In the genomic region with DNA sequence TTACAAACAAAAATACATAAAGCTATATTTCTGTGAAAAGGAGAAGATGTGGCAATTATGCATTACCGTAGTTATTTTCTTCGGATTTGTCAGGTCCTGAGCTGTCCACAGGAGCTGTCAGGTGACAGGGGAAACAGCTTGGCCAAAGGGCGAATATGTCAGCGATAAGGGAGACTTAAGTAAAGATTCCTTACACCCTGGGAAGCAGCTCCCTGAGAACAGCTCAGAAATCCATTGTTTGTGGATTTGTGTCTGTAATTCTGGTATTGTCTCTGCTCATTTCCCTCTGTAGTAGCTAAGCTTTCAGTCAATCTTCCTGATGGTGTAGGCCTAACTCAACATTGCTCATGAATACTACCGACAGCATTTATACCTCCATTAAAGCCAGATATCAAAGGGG, we compare ENCODE assay signal across 31 cellular contexts. TPM values are rescaled to one million over a fixed set of nuclear protein-coding genes. Genes with fewer than 3 reads are reported as not detected.
A peak's percentile ranks its signal among the peaks of the same experiment; 100 is the strongest.
DNase-seq lines count a peak whose midpoint lies in the region; ATAC-seq and TF ChIP-seq lines count a peak whose summit lies in the region.
"Had no signal": no experiment of that assay in that cellular context is flagged by ENCODE, and none has a peak within 500 bp of the region (broad histone marks: within the 10 kb centered on the region; RNA-seq: fewer than 3 reads in every experiment).

No MANE protein-coding gene starts in this region.

- peak overlapping the region; percentile 36 for H3K27ac Mint-ChIP-seq in glutamatergic neuron (ENCODE audit: unreplicated experiment)
- H3K27ac Mint-ChIP-seq: activated CD4-positive, alpha-beta T cell treated with anti-CD3 and anti-CD28 coated beads for 36 hours; activated CD8-positive, alpha-beta memory T cell treated with anti-CD3 and anti-CD28 coated beads, Interleukin-2, amount 10 ng/mL, durations not matched to agents 7 days and 5 days; activated naive CD4-positive, alpha-beta T cell treated with anti-CD3 and anti-CD28 coated beads, Interleukin-2, amount 50 U/mL, for 24 hours; mesothelial cell of epicardium; progenitor cell of endocrine pancreas; stimulated activated naive B cell treated with anti-CD40 and anti-IgM and Interleukin-4, amounts not matched to agents 10 μg/mL and 1 μg/mL and 100 μg/mL, for 72 hours had no signal

- H3K4me1 ChIP-seq in right atrium auricular region (peaks cover 0 to 63% of the 10 kb centered on the region in 2 donors), parathyroid adenoma (no peaks in the 10 kb centered on the region)
- H3K4me1 ChIP-seq: foreskin keratinocyte had no signal

- no peaks in the 10 kb centered on the region for H3K36me3 ChIP-seq in right atrium auricular region
- H3K36me3 ChIP-seq in parathyroid adenoma (ENCODE audit: control insufficient read depth, insufficient read depth, low read length): no peaks in the 10 kb centered on the region
- H3K36me3 ChIP-seq: tibial artery had no signal

- H3K9ac ChIP-seq in parathyroid adenoma: no peak overlapping the region
- H3K9ac ChIP-seq: GM23248 had no signal

- no peaks in the 10 kb centered on the region for H3K79me2 ChIP-seq in parathyroid adenoma

- no peak overlapping the region for H3K4me3 Mint-ChIP-seq in glutamatergic neuron (ENCODE audit: unreplicated experiment)
- H3K4me3 Mint-ChIP-seq: activated CD4-positive, alpha-beta T cell treated with anti-CD3 and anti-CD28 coated beads for 36 hours; activated CD8-positive, alpha-beta memory T cell treated with anti-CD3 and anti-CD28 coated beads, Interleukin-2, amount 10 ng/mL, durations not matched to agents 7 days and 5 days; activated naive CD4-positive, alpha-beta T cell treated with anti-CD3 and anti-CD28 coated beads, Interleukin-2, amount 50 U/mL, for 24 hours; central memory CD8-positive, alpha-beta T cell; mesothelial cell of epicardium; neural crest cell; stimulated activated naive B cell treated with anti-CD40 and anti-IgM and Interleukin-4, amounts not matched to agents 10 μg/mL and 1 μg/mL and 100 μg/mL, for 72 hours had no signal

- no peaks in the 10 kb centered on the region for H3K27me3 ChIP-seq in right atrium auricular region
- H3K27me3 ChIP-seq in parathyroid adenoma (ENCODE audit: control insufficient read depth, insufficient read depth, low read length): no peaks in the 10 kb centered on the region
- H3K27me3 ChIP-seq: tibial artery had no signal

- H2AFZ ChIP-seq in parathyroid adenoma: no peak overlapping the region
- H2AFZ ChIP-seq: GM23248 had no signal

- no peak for ATAC-seq in left ventricle myocardium superior
- no peak for ATAC-seq in stimulated activated naive CD8-positive, alpha-beta T cell treated with anti-CD3 and anti-CD28 coated beads, Interleukin-15, Interleukin-2, amounts not matched to agents 100 U/mL and 50 U/mL, for 24 hours
- ATAC-seq: activated CD4-positive, alpha-beta T cell treated with anti-CD3 and anti-CD28 coated beads for 36 hours; activated CD8-positive, alpha-beta memory T cell treated with anti-CD3 and anti-CD28 coated beads, Interleukin-2, amount 10 ng/mL, durations not matched to agents 7 days and 5 days; foreskin keratinocyte; stimulated activated naive B cell treated with anti-CD40 and anti-IgM and Interleukin-4, amounts not matched to agents 10 μg/mL and 1 μg/mL and 100 μg/mL, for 72 hours had no signal

- peak overlapping the region; percentile 48 to 52 for H3K27ac ChIP-seq in right atrium auricular region
- peak overlapping the region; percentile 29 for H3K27ac ChIP-seq in parathyroid adenoma
- H3K27ac ChIP-seq: foreskin keratinocyte, GM23248, tibial artery had no signal

- H3K4me2 ChIP-seq in parathyroid adenoma (ENCODE audit: low read length): no peak overlapping the region

- intact Hi-C loops in left ventricle myocardium superior (cut with micrococcal nuclease): no loop called here

- H3K4me3 ChIP-seq in right atrium auricular region (no peak overlapping the region), parathyroid adenoma (ENCODE audit: low read depth, low read length) (no peak overlapping the region)
- H3K4me3 ChIP-seq: dorsolateral prefrontal cortex, GM23248, skin epidermis, tibial artery had no signal

- H3K9me3 ChIP-seq in right atrium auricular region (no peaks in the 10 kb centered on the region), parathyroid adenoma (ENCODE audit: control insufficient read depth, low read length) (no peaks in the 10 kb centered on the region)
- H3K9me3 ChIP-seq: tibial artery had no signal

- no peak for DNase-seq in right atrium auricular region (ENCODE audit: low spot score)
- DNase-seq in left ventricle myocardium superior: no peak
- no peak for DNase-seq in glutamatergic neuron
- no peak for DNase-seq in NCI-H2227 treated with DMSO at 0.1 percent for 48 hours (lab: John Stamatoyannopoulos, UW)
- no peak for DNase-seq in activated naive CD4-positive, alpha-beta T cell treated with anti-CD3 and anti-CD28 coated beads, Interleukin-2, amount 50 U/mL, for 16 hours
- DNase-seq in NCI-H1092 (lab: John Stamatoyannopoulos, UW): no peak
- DNase-seq in stimulated activated naive CD8-positive, alpha-beta T cell treated with anti-CD3 and anti-CD28 coated beads, Interleukin-15, Interleukin-2, amounts not matched to agents 100 U/mL and 50 U/mL, for 24 hours: no peak
- DNase-seq: activated CD4-positive, alpha-beta T cell treated with anti-CD3 and anti-CD28 coated beads for 36 hours; activated CD8-positive, alpha-beta memory T cell treated with anti-CD3 and anti-CD28 coated beads, Interleukin-2, amount 10 ng/mL, durations not matched to agents 7 days and 5 days; aorta; C1 segment of cervical spinal cord; dorsolateral prefrontal cortex; foreskin keratinocyte; GM23248; NCI-H1048; NCI-H1930; NCI-H345; NCI-H774; OCI-M1; SHP77; stimulated activated naive B cell treated with anti-CD40 and anti-IgM and Interleukin-4, amounts not matched to agents 10 μg/mL and 1 μg/mL and 100 μg/mL, for 72 hours; tibial artery had no signal

- peaks cover 2% of the 10 kb centered on the region for H3K9me3 Mint-ChIP-seq in glutamatergic neuron (ENCODE audit: unreplicated experiment)
- H3K9me3 Mint-ChIP-seq: activated naive CD4-positive, alpha-beta T cell treated with anti-CD3 and anti-CD28 coated beads, Interleukin-2, amount 50 U/mL, for 24 hours; central memory CD8-positive, alpha-beta T cell; mesothelial cell of epicardium; neural crest cell; stimulated activated naive B cell treated with anti-CD40 and anti-IgM and Interleukin-4, amounts not matched to agents 10 μg/mL and 1 μg/mL and 100 μg/mL, for 72 hours had no signal

- no peaks in the 10 kb centered on the region for H3K36me3 Mint-ChIP-seq in glutamatergic neuron (ENCODE audit: unreplicated experiment)
- H3K36me3 Mint-ChIP-seq: activated CD8-positive, alpha-beta memory T cell treated with anti-CD3 and anti-CD28 coated beads, Interleukin-2, amount 10 ng/mL, durations not matched to agents 7 days and 5 days; activated naive CD4-positive, alpha-beta T cell treated with anti-CD3 and anti-CD28 coated beads, Interleukin-2, amount 50 U/mL, for 24 hours; mesothelial cell of epicardium; stimulated activated naive B cell treated with anti-CD40 and anti-IgM and Interleukin-4, amounts not matched to agents 10 μg/mL and 1 μg/mL and 100 μg/mL, for 72 hours had no signal

- H3K4me1 Mint-ChIP-seq in glutamatergic neuron (ENCODE audit: low read depth, unreplicated experiment): peaks cover 29% of the 10 kb centered on the region
- H3K4me1 Mint-ChIP-seq: activated CD4-positive, alpha-beta T cell treated with anti-CD3 and anti-CD28 coated beads for 36 hours; activated CD8-positive, alpha-beta memory T cell treated with anti-CD3 and anti-CD28 coated beads, Interleukin-2, amount 10 ng/mL, durations not matched to agents 7 days and 5 days; activated naive CD4-positive, alpha-beta T cell treated with anti-CD3 and anti-CD28 coated beads, Interleukin-2, amount 50 U/mL, for 24 hours; central memory CD8-positive, alpha-beta T cell; neural crest cell had no signal

- TF ChIP-seq CTCF in right atrium auricular region (IDR thresholded peaks at IDR 0.05) (no peak), glutamatergic neuron (IDR thresholded peaks at IDR 0.05; ENCODE audit: partially characterized antibody, unreplicated experiment) (no peak), parathyroid adenoma (IDR thresholded peaks at IDR 0.05) (no peak)

- peaks cover 2% of the 10 kb centered on the region for H3K27me3 Mint-ChIP-seq in glutamatergic neuron (ENCODE audit: unreplicated experiment)

RNA-seq across cellular contexts. Expression of a gene that starts 7.1 kb away (rescaled TPM):
- total RNA-seq in right atrium auricular region (10 to 100 TPM; 76.7 to 76.8 TPM), left ventricle myocardium superior (72.1 TPM), glutamatergic neuron (ENCODE audit: unreplicated experiment) (0.20 TPM)
- total RNA-seq: A673, epithelial cell of proximal tubule, GM23248 had no signal

Comparison
In these comparisons a context has a peak if more than half of its experiments do, and no peak if none do; other contexts are left out.
1. RNA of a gene that starts 7.1 kb away (total RNA-seq): 76.7 to 76.8 TPM in right atrium auricular region and 72.1 TPM in left ventricle myocardium superior (single experiment); 0.20 TPM in glutamatergic neuron (single experiment); every median in the first group is over 10 times any median in the second.